Comparison of ENCODE assay signal across 8 cellular contexts in genomic region chr15:42549052-42549491, GRCh38. TPM values are rescaled to one million over a fixed set of nuclear protein-coding genes. Genes with fewer than 3 reads are reported as not detected.
DNase-seq lines count a peak whose midpoint lies in the region; ATAC-seq and TF ChIP-seq lines count a peak whose summit lies in the region.

No MANE protein-coding gene starts in this region.

- no peak for TF ChIP-seq EP300 in upper lobe of left lung (IDR thresholded peaks at IDR 0.05)

- peaks cover 26 to 46% (median 33%) of the 10 kb centered on the region in 4 donors for H3K4me1 ChIP-seq in upper lobe of left lung

- no peaks in the 10 kb centered on the region for H3K9me3 ChIP-seq in upper lobe of left lung

- H3K4me1 Mint-ChIP-seq in CD14-positive monocyte (peaks cover 59% of the 10 kb centered on the region), memory B cell (peaks cover 32% of the 10 kb centered on the region)

- intact Hi-C loops in CD14-positive monocyte (cut with micrococcal nuclease): loop anchor here (2.0 kb wide), 1 partner anchor 54 kb away; the partner anchor contains the start of gene SNAP23 (in 2 of the 2)
- intact Hi-C loops in dorsolateral prefrontal cortex (cut with DNase I): loop anchor here (2.0 to 5.0 kb wide), 4 partner anchors 26 to 57 kb away; partner anchors contain the start of genes SNAP23 (in 1 of the 2), STARD9 (in 1 of the 2) and ZNF106 (in 1 of the 2)

- H3K27ac ChIP-seq in dorsolateral prefrontal cortex: peak overlapping the region; percentile 9 to 96 (median 86)
- peak overlapping the region; percentile 90 to 98 (median 96) for H3K27ac ChIP-seq in upper lobe of left lung

- TF ChIP-seq POLR2A in upper lobe of left lung (IDR thresholded peaks at IDR 0.05): no peak

- no peak for TF ChIP-seq CTCF in CD14-positive monocyte (IDR thresholded peaks at IDR 0.05)
- TF ChIP-seq CTCF in dorsolateral prefrontal cortex (IDR thresholded peaks at IDR 0.05 in 54 of 56, conservative IDR thresholded peaks at IDR 0.05 in 2 of 56; ENCODE audit: low read depth in 1 of 56, partially characterized antibody in 56 of 56): no peak
- TF ChIP-seq CTCF in upper lobe of left lung (IDR thresholded peaks at IDR 0.05): no peak

- ATAC-seq in GM18517 (IDR thresholded peaks at IDR 0.05; ENCODE audit: unreplicated experiment): peak; percentile 34
- peak; percentile 10 for ATAC-seq in HG03196 (IDR thresholded peaks at IDR 0.05; ENCODE audit: unreplicated experiment)
- peak; percentile 49 for ATAC-seq in memory B cell (ENCODE audit: low read depth)
- peak; percentile 50 to 70 for ATAC-seq in upper lobe of left lung (ENCODE audit: low FRiP score in 2 of 2)
- ATAC-seq in GM21367 (IDR thresholded peaks at IDR 0.05; ENCODE audit: unreplicated experiment): no peak

- no peak for DNase-seq in CD14-positive monocyte (ENCODE audit: low spot score)
- peak; percentile 56 for DNase-seq in RKO (ENCODE audit: low spot score)
- DNase-seq in dorsolateral prefrontal cortex: peak in 2 of 10 donors; percentile 10 to 29
- DNase-seq in memory B cell (ENCODE audit: low spot score in 2 of 2): no peak
- peak in 1 of 2 donors; percentile 23 for DNase-seq in upper lobe of left lung

- H3K27me3 ChIP-seq in dorsolateral prefrontal cortex: no peaks in the 10 kb centered on the region
- no peaks in the 10 kb centered on the region for H3K27me3 ChIP-seq in upper lobe of left lung

- H3K4me3 ChIP-seq in dorsolateral prefrontal cortex: peak overlapping the region; percentile 65 to 100 (median 94)
- peak overlapping the region; percentile 69 to 99 (median 92) for H3K4me3 ChIP-seq in upper lobe of left lung

- H3K4me3 Mint-ChIP-seq in CD14-positive monocyte (peak overlapping the region; percentile 98 to 99), memory B cell (peak overlapping the region; percentile 93)

- peak overlapping the region; percentile 93 to 99 (median 96) for H3K27ac Mint-ChIP-seq in CD14-positive monocyte
- H3K27ac Mint-ChIP-seq in memory B cell: peak overlapping the region; percentile 94

- peaks cover 4 to 15% of the 10 kb centered on the region in 2 donors for H3K36me3 Mint-ChIP-seq in CD14-positive monocyte
- H3K36me3 Mint-ChIP-seq in memory B cell: peaks cover 4% of the 10 kb centered on the region

- H3K27me3 Mint-ChIP-seq in CD14-positive monocyte (ENCODE audit: low read depth in 3 of 3): peaks cover 0 to 3% (median 0%) of the 10 kb centered on the region in 3 donors
- H3K27me3 Mint-ChIP-seq in memory B cell: no peaks in the 10 kb centered on the region

- H3K9me3 Mint-ChIP-seq in CD14-positive monocyte: peaks cover 0 to 2% (median 0%) of the 10 kb centered on the region in 7 donors
- no peaks in the 10 kb centered on the region for H3K9me3 Mint-ChIP-seq in memory B cell

- H3K36me3 ChIP-seq in upper lobe of left lung: peaks cover 3 to 16% (median 5%) of the 10 kb centered on the region in 4 donors

- WGBS in upper lobe of left lung, 2 donors: 1% methylated on average over 10 to 15 of the region's 15 CpGs

RNA-seq across cellular contexts. Expression of gene HAUS2, which starts 0.4 kb away (rescaled TPM):
- 10 to 100 TPM; 15.9 to 22.0 TPM for polyA plus RNA-seq in CD14-positive monocyte
- 10 to 100 TPM; 10.9 to 26.1 (median 19.7) TPM for total RNA-seq in dorsolateral prefrontal cortex
- 10 to 100 TPM; 10.2 to 31.9 (median 20.5) TPM for total RNA-seq in upper lobe of left lung

RNA-seq across cellular contexts. Expression of gene LRRC57, which starts 0.5 kb away (rescaled TPM):
- 10 to 100 TPM in 1 of 2 donors, 1 to 10 TPM in 1; 7.8 to 11.2 TPM for polyA plus RNA-seq in CD14-positive monocyte
- total RNA-seq in dorsolateral prefrontal cortex (10 to 100 TPM; 20.3 to 61.0 (median 36.4) TPM), upper lobe of left lung (10 to 100 TPM; 24.0 to 48.2 (median 31.2) TPM)

RNA-seq across cellular contexts. Expression of gene STARD9, which starts 26.3 kb away (rescaled TPM):
- not detected for polyA plus RNA-seq in CD14-positive monocyte
- total RNA-seq in dorsolateral prefrontal cortex (10 to 100 TPM; 14.7 to 62.1 (median 30.1) TPM), upper lobe of left lung (100 to 1,000 TPM in 1 of 6 donors, 10 to 100 TPM in 5; 14.6 to 141 (median 28.8) TPM)

RNA-seq across cellular contexts. Expression of gene SNAP23, which starts 53.6 kb away (rescaled TPM):
- polyA plus RNA-seq in CD14-positive monocyte: 100 to 1,000 TPM; 187 to 198 TPM
- total RNA-seq in dorsolateral prefrontal cortex: 10 to 100 TPM; 20.3 to 91.7 (median 37.6) TPM
- 100 to 1,000 TPM in 1 of 6 donors, 10 to 100 TPM in 5; 47.3 to 108 (median 63.7) TPM for total RNA-seq in upper lobe of left lung

RNA-seq across cellular contexts. Expression of gene ZNF106, which starts 58.1 kb away (rescaled TPM):
- polyA plus RNA-seq in CD14-positive monocyte: 100 to 1,000 TPM in 1 of 2 donors, 10 to 100 TPM in 1; 69.2 to 121 TPM
- total RNA-seq in dorsolateral prefrontal cortex (100 to 1,000 TPM in 83 of 120 experiments, 10 to 100 TPM in 37; 59.0 to 146 (median 111) TPM), upper lobe of left lung (100 to 1,000 TPM in 2 of 6 donors, 10 to 100 TPM in 4; 67.0 to 130 (median 93.0) TPM)
